Comparison of ENCODE assay signal across 1 cellular context in genomic region chr14:93903342-93904184, GRCh38.
TF ChIP-seq lines count a peak whose summit lies in the region.

No MANE protein-coding gene starts in this region.

TF ChIP-seq in GM23338, 12 proteins besides CTCF, POLR2A, EP300 and RAD21 (continued from another document):
- TF ChIP-seq ZNF462 (CRISPR knock-in tag; IDR thresholded peaks at IDR 0.05) (no peak), ZNF331 (CRISPR knock-in tag; IDR thresholded peaks at IDR 0.05; ENCODE audit: low read depth) (no peak)
